ENCODE assay signal across 26 cellular contexts in genomic region chr4:150323551-150324325, GRCh38.
DNase-seq lines count a peak whose midpoint lies in the region; ATAC-seq and TF ChIP-seq lines count a peak whose summit lies in the region.
"Had no signal": no experiment of that assay in that cellular context is flagged by ENCODE, and none has a peak within 500 bp of the region (broad histone marks: within the 10 kb centered on the region; RNA-seq: fewer than 3 reads in every experiment).

No MANE protein-coding gene starts in this region.

- H3K4me1 Mint-ChIP-seq in GM23338 (peaks cover 21% of the 10 kb centered on the region), WTC11 (peaks cover 13% of the 10 kb centered on the region)
- no peaks in the 10 kb centered on the region for H3K4me1 Mint-ChIP-seq in CD4-positive, alpha-beta T cell (ENCODE audit: low read depth)
- H3K4me1 Mint-ChIP-seq: CD14-positive monocyte had no signal

- H3K36me3 ChIP-seq in GM23338 (ENCODE audit: insufficient read depth) (no peaks in the 10 kb centered on the region), rectal smooth muscle tissue (ENCODE audit: control insufficient read depth, insufficient read depth, low read length) (no peaks in the 10 kb centered on the region)
- H3K36me3 ChIP-seq: esophagus muscularis mucosa, neutrophil, uterus had no signal

- peak; percentile 21 for DNase-seq in GM23338 (ENCODE audit: low spot score)
- no peak for DNase-seq in WTC11 (ENCODE audit: low spot score)
- DNase-seq in fibroblast of pulmonary artery (ENCODE audit: low read depth) = peak; percentile 33
- no peak for DNase-seq in CD4-positive, alpha-beta T cell
- DNase-seq in DMS53 treated with DMSO at 0.1 percent for 48 hours (lab: John Stamatoyannopoulos, UW; ENCODE audit: unreplicated experiment) = no peak
- DNase-seq in NCI-H2171 (lab: John Stamatoyannopoulos, UW) = no peak
- no peak for DNase-seq in activated CD8-positive, alpha-beta memory T cell treated with anti-CD3 and anti-CD28 coated beads, Interleukin-2, amount 50 U/mL, for 4 hours
- DNase-seq: activated B cell treated with CpG ODN at 0.5 μM for 24 hours; activated CD4-positive, alpha-beta T cell treated with anti-CD3 and anti-CD28 coated beads, Interleukin-2, amount 50 U/mL, for 48 hours; activated naive CD4-positive, alpha-beta T cell treated with anti-CD3 and anti-CD28 coated beads, Interleukin-2, amount 10 ng/mL, durations not matched to agents 7 days and 5 days; activated T-cell treated with anti-CD3 and anti-CD28 coated beads, Interleukin-2, amount 50 U/mL, for 1 hour; anterior cingulate cortex; effector CD8-positive, alpha-beta T cell; head of caudate nucleus; immature natural killer cell; left ventricle myocardium superior; mucosa of descending colon; NCI-H146; uterus had no signal

- no peaks in the 10 kb centered on the region for H3K9me2 ChIP-seq in GM23338 (ENCODE audit: insufficient read depth)

- no peaks in the 10 kb centered on the region for H4K20me1 ChIP-seq in GM23338 (replicated peaks; ENCODE audit: insufficient read depth)

- H3K9me3 Mint-ChIP-seq in GM23338 (no peaks in the 10 kb centered on the region), WTC11 (no peaks in the 10 kb centered on the region)
- H3K9me3 Mint-ChIP-seq in CD4-positive, alpha-beta T cell = no peaks in the 10 kb centered on the region
- H3K9me3 Mint-ChIP-seq: activated B cell treated with CpG ODN at 0.5 μM for 24 hours; activated naive CD4-positive, alpha-beta T cell treated with anti-CD3 and anti-CD28 coated beads, Interleukin-2, amount 10 ng/mL, durations not matched to agents 7 days and 5 days; CD14-positive monocyte; immature natural killer cell; T-helper 2 cell treated with Interferon-gamma antibody and Interleukin-4, amounts not matched to agents 5 μg/mL and 100 μg/mL, for 36 hours had no signal

- ATAC-seq in GM23338 = peak; percentile 87
- ATAC-seq in WTC11 = peak; percentile 83
- no peak for ATAC-seq in CD4-positive, alpha-beta T cell (ENCODE audit: poor library complexity)
- ATAC-seq: left ventricle myocardium superior, mucosa of descending colon, Panc1 had no signal

- H3K4me3 ChIP-seq in GM23338 = no peak overlapping the region
- no peak overlapping the region for H3K4me3 ChIP-seq in fibroblast of pulmonary artery (replicated peaks; ENCODE audit: low read depth, low read length)
- H3K4me3 ChIP-seq in rectal smooth muscle tissue (ENCODE audit: low read length) = no peak overlapping the region
- H3K4me3 ChIP-seq: esophagus muscularis mucosa, mucosa of descending colon, suprapubic skin, uterus had no signal

- H3K4me1 ChIP-seq in GM23338 (ENCODE audit: insufficient read depth) (peaks cover 3% of the 10 kb centered on the region; the same call in 1 of the 2 replicates), rectal smooth muscle tissue (ENCODE audit: control insufficient read depth, insufficient read depth, low read length) (peaks cover 8% of the 10 kb centered on the region)
- H3K4me1 ChIP-seq: esophagus muscularis mucosa, suprapubic skin, uterus had no signal

- H3K27me3 Mint-ChIP-seq in GM23338 (ENCODE audit: insufficient read depth, low read depth, poor library complexity) (no peaks in the 10 kb centered on the region), WTC11 (ENCODE audit: low read depth) (no peaks in the 10 kb centered on the region)
- no peaks in the 10 kb centered on the region for H3K27me3 Mint-ChIP-seq in CD4-positive, alpha-beta T cell
- H3K27me3 Mint-ChIP-seq: activated B cell treated with CpG ODN at 0.5 μM for 24 hours; activated naive CD4-positive, alpha-beta T cell treated with anti-CD3 and anti-CD28 coated beads, Interleukin-2, amount 10 ng/mL, durations not matched to agents 7 days and 5 days had no signal

- H3K9ac ChIP-seq in rectal smooth muscle tissue (ENCODE audit: low read length) = no peak overlapping the region

- H3F3A ChIP-seq in GM23338 (replicated peaks; ENCODE audit: low read depth) = no peaks in the 10 kb centered on the region

- H3K36me3 Mint-ChIP-seq in GM23338 (ENCODE audit: low read depth) (no peaks in the 10 kb centered on the region), WTC11 (no peaks in the 10 kb centered on the region)
- H3K36me3 Mint-ChIP-seq in CD4-positive, alpha-beta T cell (ENCODE audit: low read depth) = peaks cover 54% of the 10 kb centered on the region

- H3K4me3 Mint-ChIP-seq in GM23338 (no peak overlapping the region), WTC11 (no peak overlapping the region)
- H3K4me3 Mint-ChIP-seq in CD4-positive, alpha-beta T cell = no peak overlapping the region
- H3K4me3 Mint-ChIP-seq: activated B cell treated with CpG ODN at 0.5 μM for 24 hours; activated naive CD4-positive, alpha-beta T cell treated with anti-CD3 and anti-CD28 coated beads, Interleukin-2, amount 10 ng/mL, durations not matched to agents 7 days and 5 days; CD14-positive monocyte; immature natural killer cell; T-helper 2 cell treated with Interferon-gamma antibody and Interleukin-4, amounts not matched to agents 5 μg/mL and 100 μg/mL, for 36 hours had no signal

- no peak overlapping the region for H2AFZ ChIP-seq in GM23338

- H3K27ac Mint-ChIP-seq in GM23338 (no peak overlapping the region), WTC11 (no peak overlapping the region)
- H3K27ac Mint-ChIP-seq in CD4-positive, alpha-beta T cell = no peak overlapping the region
- H3K27ac Mint-ChIP-seq: activated B cell treated with CpG ODN at 0.5 μM for 24 hours; activated naive CD4-positive, alpha-beta T cell treated with anti-CD3 and anti-CD28 coated beads, Interleukin-2, amount 10 ng/mL, durations not matched to agents 7 days and 5 days; CD14-positive monocyte; immature natural killer cell; T-helper 2 cell treated with Interferon-gamma antibody and Interleukin-4, amounts not matched to agents 5 μg/mL and 100 μg/mL, for 36 hours had no signal

- no peaks in the 10 kb centered on the region for H3K9me3 ChIP-seq in CD4-positive, alpha-beta T cell (ENCODE audit: control insufficient read depth, low read length)
- H3K9me3 ChIP-seq: esophagus muscularis mucosa, mucosa of descending colon, neutrophil, suprapubic skin, uterus had no signal

- intact Hi-C loops in CD4-positive, alpha-beta T cell (cut with DNase I, micrococcal nuclease) = no loop called here

- no peak for TF ChIP-seq CTCF in GM23338 (conservative IDR thresholded peaks at IDR 0.05; ENCODE audit: low read depth in 2 of 2)
- no peak for TF ChIP-seq CTCF in WTC11 (IDR thresholded peaks at IDR 0.05)
- no peak for TF ChIP-seq CTCF in fibroblast of pulmonary artery (IDR thresholded peaks at IDR 0.05; ENCODE audit: low read length, missing control alignments)
- no peak for TF ChIP-seq CTCF in CD4-positive, alpha-beta T cell (IDR thresholded peaks at IDR 0.05)

- POLR2A ChIA-PET in WTC11 (lab: Charles Lee) = no interaction called here
- POLR2A ChIA-PET in CD4-positive, alpha-beta T cell (lab: Charles Lee) = interaction anchor here (1.2 kb wide), 1 partner anchor 9 kb away, joined by 3 read pairs; no protein-coding TSS in a partner anchor

- peak overlapping the region; percentile 55; the same call in 1 of the 2 replicates for H3K27ac ChIP-seq in GM23338 (ENCODE audit: low read depth)
- H3K27ac ChIP-seq in rectal smooth muscle tissue (ENCODE audit: low read depth, low read length) = peak overlapping the region; percentile 1
- no peak overlapping the region for H3K27ac ChIP-seq in CD4-positive, alpha-beta T cell (ENCODE audit: low read depth, low read length)
- H3K27ac ChIP-seq: esophagus muscularis mucosa, neutrophil, suprapubic skin, uterus had no signal

- H3K79me2 ChIP-seq in GM23338 (replicated peaks; ENCODE audit: insufficient read depth) = no peaks in the 10 kb centered on the region

- H3K4me2 ChIP-seq in GM23338 = no peak overlapping the region

- no peaks in the 10 kb centered on the region for H3K27me3 ChIP-seq in GM23338 (ENCODE audit: insufficient read depth)
- no peaks in the 10 kb centered on the region for H3K27me3 ChIP-seq in rectal smooth muscle tissue (ENCODE audit: control insufficient read depth, insufficient read depth, low read length)
- H3K27me3 ChIP-seq in CD4-positive, alpha-beta T cell (ENCODE audit: control insufficient read depth, insufficient read depth, low read length) = no peaks in the 10 kb centered on the region
- H3K27me3 ChIP-seq: esophagus muscularis mucosa, neutrophil, suprapubic skin, uterus had no signal

- CTCF ChIA-PET in WTC11 (lab: Charles Lee) = no interaction called here
- CTCF ChIA-PET in CD4-positive, alpha-beta T cell (lab: Charles Lee) = interaction anchor here (0.6 kb wide), 1 partner anchor 417 kb away, joined by 3 read pairs; no protein-coding TSS in a partner anchor

TF ChIP-seq in GM23338, 12 proteins besides CTCF, POLR2A, EP300 and RAD21 (continues in another document):
- TF ChIP-seq ZNF331 (CRISPR knock-in tag; IDR thresholded peaks at IDR 0.05; ENCODE audit: low read depth) = no peak
- TF ChIP-seq ETS1 (IDR thresholded peaks at IDR 0.05) = no peak
- TF ChIP-seq ZNF114 (CRISPR knock-in tag; IDR thresholded peaks at IDR 0.05) = no peak
- no peak for TF ChIP-seq STAT1 (IDR thresholded peaks at IDR 0.05; ENCODE audit: unreplicated experiment)
- TF ChIP-seq POLR2AphosphoS5 (IDR thresholded peaks at IDR 0.05; ENCODE audit: low read depth) = no peak

TF ChIP-seq in WTC11, 78 proteins besides CTCF, POLR2A, EP300 and RAD21 (continues in another document):
- TF ChIP-seq CDX4 (CRISPR knock-in tag; IDR thresholded peaks at IDR 0.05; ENCODE audit: borderline replicate concordance) = no peak
- no peak for TF ChIP-seq ZNF396 (CRISPR knock-in tag; IDR thresholded peaks at IDR 0.05; ENCODE audit: borderline replicate concordance)
- TF ChIP-seq TCF7 (CRISPR knock-in tag; IDR thresholded peaks at IDR 0.05; ENCODE audit: low read depth) = no peak
- TF ChIP-seq NR1H2 (CRISPR knock-in tag; IDR thresholded peaks at IDR 0.05) = no peak
- TF ChIP-seq ERG (CRISPR knock-in tag; IDR thresholded peaks at IDR 0.05) = no peak
- no peak for TF ChIP-seq JAZF1 (CRISPR knock-in tag; IDR thresholded peaks at IDR 0.05)
- TF ChIP-seq NFYB (CRISPR knock-in tag; conservative IDR thresholded peaks at IDR 0.05; ENCODE audit: low read depth) = no peak
- TF ChIP-seq SOX15 (CRISPR knock-in tag; IDR thresholded peaks at IDR 0.05) = no peak

Comparison
In these comparisons a context has a peak if more than half of its experiments do, and no peak if none do; other contexts are left out.
1. DNase-seq: peak in GM23338 (single experiment) and fibroblast of pulmonary artery (single experiment); none in WTC11 (single experiment), CD4-positive, alpha-beta T cell (0 of 10), DMS53 treated with DMSO at 0.1 percent for 48 hours (single experiment), NCI-H2171 (single experiment) and activated CD8-positive, alpha-beta memory T cell treated with anti-CD3 and anti-CD28 coated beads, Interleukin-2, amount 50 U/mL, for 4 hours (single experiment).